In the genomic region with DNA sequence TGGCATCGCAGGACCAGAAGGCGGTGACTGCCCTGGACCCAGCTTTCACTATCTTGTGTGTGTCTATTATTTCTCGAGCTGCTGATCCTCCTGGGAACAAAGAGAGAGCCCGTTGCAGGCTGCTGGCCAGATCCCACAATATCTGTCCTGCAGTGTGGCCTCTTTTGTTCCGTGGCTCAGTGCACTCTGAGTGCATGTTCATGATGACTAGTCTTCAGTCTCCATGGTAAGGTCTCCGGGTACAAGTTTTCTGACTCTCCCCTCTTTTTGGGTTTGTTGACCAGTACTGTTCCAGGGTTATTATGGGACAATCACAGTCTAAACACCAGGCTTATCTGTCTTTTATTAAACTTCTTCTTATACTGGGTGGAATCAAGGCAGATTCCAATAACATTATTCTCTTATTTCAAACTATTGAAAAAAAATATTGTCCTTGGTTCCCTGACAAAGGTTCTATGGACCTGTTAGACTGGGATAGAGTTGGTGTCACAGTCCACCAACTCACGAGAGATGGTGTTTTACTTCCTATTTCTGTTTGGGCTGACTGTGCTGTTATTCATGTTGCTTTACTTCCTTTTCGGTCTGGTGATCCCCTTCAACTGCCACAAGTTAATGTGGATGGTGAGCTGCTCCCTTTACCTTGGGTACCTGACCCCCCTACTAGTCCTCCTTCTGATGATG, we compare ENCODE assay signal across 18 cellular contexts.
DNase-seq lines count a peak whose midpoint lies in the region; ATAC-seq, FAIRE-seq and TF ChIP-seq lines count a peak whose summit lies in the region.
"Had no signal": no experiment of that assay in that cellular context is flagged by ENCODE, and none has a peak within 500 bp of the region (broad histone marks: within the 10 kb centered on the region; RNA-seq: fewer than 3 reads in every experiment).

No MANE protein-coding gene starts in this region.

- intact Hi-C loops in body of pancreas (cut with DNase I) (no loop called here), HepG2 (cut with micrococcal nuclease; ENCODE audit: unreplicated experiment) (no loop called here), uterus (cut with DNase I; ENCODE audit: low total_unique reads) (no loop called here)

- ATAC-seq in body of pancreas (peak; percentile 20), HepG2 (peak; percentile 59)
- no peak for ATAC-seq in stimulated activated naive CD8-positive, alpha-beta T cell treated with anti-CD3 and anti-CD28 coated beads, Interleukin-15, amount 100 ng/mL, for 72 hours

- H3K79me2 ChIP-seq in Karpas-422 (ENCODE audit: low read length) = no peaks in the 10 kb centered on the region
- no peaks in the 10 kb centered on the region for H3K79me2 ChIP-seq in HepG2 (ENCODE audit: insufficient read depth, low read length)

- H3K9ac ChIP-seq in BLaER1 = no peak overlapping the region
- no peak overlapping the region for H3K9ac ChIP-seq in Karpas-422 (ENCODE audit: low read length)
- peak overlapping the region; percentile 56; the same call in 1 of the 2 replicates for H3K9ac ChIP-seq in HepG2 (ENCODE audit: insufficient read depth, low read depth, low read length)
- H3K9ac ChIP-seq: BLaER1 treated with 17β-estradiol and CSF1 and Interleukin-3, amounts not matched to agents 10 nM and 100 nM; KMS-11; SK-N-SH had no signal

- peaks cover 2 to 10% of the 10 kb centered on the region in 2 donors for H3K9me3 Mint-ChIP-seq in stimulated activated naive CD8-positive, alpha-beta T cell treated with anti-CD3 and anti-CD28 coated beads, Interleukin-15, amount 100 ng/mL, for 72 hours

- no peaks in the 10 kb centered on the region for H3K4me1 Mint-ChIP-seq in stimulated activated naive CD8-positive, alpha-beta T cell treated with anti-CD3 and anti-CD28 coated beads, Interleukin-15, amount 100 ng/mL, for 72 hours

- H3K36me3 ChIP-seq in BLaER1 (no peaks in the 10 kb centered on the region), Karpas-422 (ENCODE audit: insufficient read depth, low read length) (no peaks in the 10 kb centered on the region), body of pancreas (replicated peaks in 1 of 2; ENCODE audit: insufficient read depth in 1 of 2, low read depth in 2 of 2) (no peaks in the 10 kb centered on the region), HepG2 (replicated peaks in 1 of 2; ENCODE audit: control insufficient read depth in 1 of 2, insufficient read depth in 2 of 2, low read length in 2 of 2) (no peaks in the 10 kb centered on the region), uterus (no peaks in the 10 kb centered on the region)
- H3K36me3 ChIP-seq: BLaER1 treated with 17β-estradiol and CSF1 and Interleukin-3, amounts not matched to agents 10 nM and 100 nM; HAP-1 had no signal

- peaks cover 9% of the 10 kb centered on the region; the same call in 1 of the 2 replicates for H3K4me1 ChIP-seq in BLaER1
- H3K4me1 ChIP-seq in Karpas-422 (ENCODE audit: low read length) = no peaks in the 10 kb centered on the region
- H3K4me1 ChIP-seq in body of pancreas = peaks cover 31% of the 10 kb centered on the region
- peaks cover 29% of the 10 kb centered on the region for H3K4me1 ChIP-seq in HepG2 (ENCODE audit: insufficient read depth, low read length)
- no peaks in the 10 kb centered on the region for H3K4me1 ChIP-seq in uterus
- H3K4me1 ChIP-seq: HAP-1 had no signal

- H2AFZ ChIP-seq in Karpas-422 (ENCODE audit: low read length) = no peak overlapping the region
- H2AFZ ChIP-seq in HepG2 (ENCODE audit: low read length) = peak overlapping the region; percentile 78

- TF ChIP-seq POLR2A in body of pancreas (IDR thresholded peaks at IDR 0.05) (no peak), HepG2 (IDR thresholded peaks at IDR 0.05; ENCODE audit: insufficient read depth in 1 of 2, low read depth in 2 of 2, low read length in 2 of 2) (no peak), uterus (IDR thresholded peaks at IDR 0.05) (no peak)

- CTCF ChIA-PET in HepG2 (lab: Yijun Ruan, JAX; ENCODE audit: low intra/inter-chr PET ratio, low total read pairs) = no interaction called here

- no peak overlapping the region for H3K4me3 Mint-ChIP-seq in stimulated activated naive CD8-positive, alpha-beta T cell treated with anti-CD3 and anti-CD28 coated beads, Interleukin-15, amount 100 ng/mL, for 72 hours
- H3K4me3 Mint-ChIP-seq: CD8-positive, alpha-beta memory T cell had no signal

- no peaks in the 10 kb centered on the region for H3K9me2 ChIP-seq in Karpas-422 (replicated peaks; ENCODE audit: insufficient read depth, low read length)
- H3K9me2 ChIP-seq: SK-N-SH had no signal

- in situ Hi-C loops in HepG2 (cut with HindIII; ENCODE audit: extremely low pct_ligation_motif_present, low pct_unique_long_range_greater_than_20kb) = no loop called here

- no peak overlapping the region for H3K27ac Mint-ChIP-seq in stimulated activated naive CD8-positive, alpha-beta T cell treated with anti-CD3 and anti-CD28 coated beads, Interleukin-15, amount 100 ng/mL, for 72 hours
- H3K27ac Mint-ChIP-seq: CD8-positive, alpha-beta memory T cell had no signal

- peak; percentile 28 for DNase-seq in Karpas-422
- no peak for DNase-seq in body of pancreas
- DNase-seq in HepG2 (ENCODE audit: low spot score) = peak; percentile 1
- no peak for DNase-seq in uterus
- DNase-seq in NCI-H187 treated with DMSO at 0.1 percent for 48 hours (lab: John Stamatoyannopoulos, UW) = no peak
- no peak for DNase-seq in midbrain (lab: John Stamatoyannopoulos, UW)
- no peak for DNase-seq in stimulated activated naive CD8-positive, alpha-beta T cell treated with anti-CD3 and anti-CD28 coated beads, Interleukin-15, amount 100 ng/mL, for 72 hours
- DNase-seq: CD8-positive, alpha-beta memory T cell; DMS 273 treated with DMSO at 0.1 percent for 48 hours; GF-D8; NCI-H1105; NCI-H2081 treated with DMSO at 0.1 percent for 48 hours; Right ventricle myocardium superior; SK-N-SH had no signal

- H3K4me3 ChIP-seq in BLaER1 (no peak overlapping the region), Karpas-422 (ENCODE audit: low read length) (no peak overlapping the region), body of pancreas (no peak overlapping the region), HepG2 (replicated peaks in 1 of 3; ENCODE audit: insufficient read depth in 1 of 3, low read depth in 2 of 3, low read length in 3 of 3) (no peak overlapping the region), uterus (no peak overlapping the region)
- H3K4me3 ChIP-seq: BLaER1 treated with 17β-estradiol and CSF1 and Interleukin-3, amounts not matched to agents 10 nM and 100 nM; HAP-1 had no signal

- no peak for TF ChIP-seq EP300 in HepG2 (IDR thresholded peaks at IDR 0.05; ENCODE audit: low read depth in 2 of 2, low read length in 2 of 2)
- no peak for TF ChIP-seq EP300 in HepG2 (CRISPR knock-in tag; IDR thresholded peaks at IDR 0.05; ENCODE audit: borderline replicate concordance)

- no peak overlapping the region for H3K27ac ChIP-seq in BLaER1
- H3K27ac ChIP-seq in Karpas-422 (ENCODE audit: low read length) = no peak overlapping the region
- peak overlapping the region; percentile 72 to 89 (median 76) for H3K27ac ChIP-seq in body of pancreas
- H3K27ac ChIP-seq in HepG2 (ENCODE audit: extremely low read length, insufficient read depth, low read length) = peak overlapping the region; percentile 52
- H3K27ac ChIP-seq in uterus = no peak overlapping the region
- H3K27ac ChIP-seq: BLaER1 treated with 17β-estradiol and CSF1 and Interleukin-3, amounts not matched to agents 10 nM and 100 nM; KMS-11 had no signal

- H4K20me1 ChIP-seq in BLaER1 = no peaks in the 10 kb centered on the region
- no peaks in the 10 kb centered on the region for H4K20me1 ChIP-seq in Karpas-422 (ENCODE audit: insufficient read depth, low read depth, low read length)
- no peaks in the 10 kb centered on the region for H4K20me1 ChIP-seq in HepG2 (ENCODE audit: insufficient read depth, low read length)
- H4K20me1 ChIP-seq: BLaER1 treated with 17β-estradiol and CSF1 and Interleukin-3, amounts not matched to agents 10 nM and 100 nM had no signal

- H3K9me3 ChIP-seq in BLaER1 (peaks cover 25% of the 10 kb centered on the region), Karpas-422 (ENCODE audit: low read length) (peaks cover under 1% of the 10 kb centered on the region; the same call in 1 of the 2 replicates), body of pancreas (no peaks in the 10 kb centered on the region), HepG2 (ENCODE audit: low read length) (peaks cover 13% of the 10 kb centered on the region), uterus (no peaks in the 10 kb centered on the region)
- H3K9me3 ChIP-seq: HAP-1, SK-N-SH had no signal

- no peaks in the 10 kb centered on the region for H3K27me3 Mint-ChIP-seq in stimulated activated naive CD8-positive, alpha-beta T cell treated with anti-CD3 and anti-CD28 coated beads, Interleukin-15, amount 100 ng/mL, for 72 hours

- no peak for FAIRE-seq in HepG2 (lab: Jason Lieb, UNC)

- BruUV-seq in HepG2 (replicated peaks; lab: Mats Ljungman, UMichigan) = no TSS peak

- 68 to 84% methylated on average over 8 of the region's 8 CpGs for WGBS in body of pancreas, 2 donors
- WGBS in HepG2 (ENCODE audit: low lambda C conversion rate) = 56% methylated on average over 8 of the region's 8 CpGs

- H3K4me2 ChIP-seq in BLaER1 (peak overlapping the region; percentile 4; the same call in 1 of the 2 replicates), Karpas-422 (ENCODE audit: low read depth, low read length, poor library complexity, severe bottlenecking) (no peak overlapping the region), HepG2 (ENCODE audit: low read depth, low read length) (peak overlapping the region; percentile 79)
- H3K4me2 ChIP-seq: KMS-11, SK-N-SH had no signal

- no peak for TF ChIP-seq CTCF in body of pancreas (IDR thresholded peaks at IDR 0.05)
- TF ChIP-seq CTCF in HepG2 (CRISPR knock-in tag; IDR thresholded peaks at IDR 0.05) = no peak
- no peak for TF ChIP-seq CTCF in uterus (IDR thresholded peaks at IDR 0.05)

- H3K27me3 ChIP-seq in BLaER1 (no peaks in the 10 kb centered on the region), Karpas-422 (ENCODE audit: low read length) (no peaks in the 10 kb centered on the region), body of pancreas (no peaks in the 10 kb centered on the region), HepG2 (ENCODE audit: control insufficient read depth in 1 of 2, insufficient read depth in 2 of 2, low read length in 2 of 2) (no peaks in the 10 kb centered on the region; a peak in 1 of 5 replicates), uterus (no peaks in the 10 kb centered on the region)
- H3K27me3 ChIP-seq: BLaER1 treated with 17β-estradiol and CSF1 and Interleukin-3, amounts not matched to agents 10 nM and 100 nM had no signal

- POLR2A ChIA-PET in HepG2 (lab: Yijun Ruan, JAX) = no interaction called here

- no peak for TF ChIP-seq RAD21 in HepG2 (CRISPR knock-in tag; IDR thresholded peaks at IDR 0.05)

TF ChIP-seq in HepG2, 621 proteins besides CTCF, POLR2A, EP300 and RAD21 (continues in another document):
- TF ChIP-seq THYN1 (CRISPR knock-in tag; IDR thresholded peaks at IDR 0.05; ENCODE audit: borderline replicate concordance, low read depth) = no peak
- no peak for TF ChIP-seq MAFG (CRISPR knock-in tag; IDR thresholded peaks at IDR 0.05)
- TF ChIP-seq MZF1 (CRISPR knock-in tag; IDR thresholded peaks at IDR 0.05; ENCODE audit: borderline replicate concordance) = no peak
- no peak for TF ChIP-seq ZNF792 (CRISPR knock-in tag; IDR thresholded peaks at IDR 0.05)
- no peak for TF ChIP-seq ZBTB21 (CRISPR knock-in tag; IDR thresholded peaks at IDR 0.05)

Comparison
In these comparisons a context has a peak if more than half of its experiments do, and no peak if none do; other contexts are left out.
1. H3K27ac ChIP-seq: peak in body of pancreas (4 of 4) and HepG2 (single experiment); none in BLaER1 (single experiment), Karpas-422 (single experiment) and uterus (0 of 2).
2. DNase-seq: peak in Karpas-422 (single experiment) and HepG2 (single experiment); none in body of pancreas (0 of 4), uterus (0 of 2), NCI-H187 treated with DMSO at 0.1 percent for 48 hours (single experiment), midbrain (single experiment) and stimulated activated naive CD8-positive, alpha-beta T cell treated with anti-CD3 and anti-CD28 coated beads, Interleukin-15, amount 100 ng/mL, for 72 hours (0 of 2).